In the genomic region with DNA sequence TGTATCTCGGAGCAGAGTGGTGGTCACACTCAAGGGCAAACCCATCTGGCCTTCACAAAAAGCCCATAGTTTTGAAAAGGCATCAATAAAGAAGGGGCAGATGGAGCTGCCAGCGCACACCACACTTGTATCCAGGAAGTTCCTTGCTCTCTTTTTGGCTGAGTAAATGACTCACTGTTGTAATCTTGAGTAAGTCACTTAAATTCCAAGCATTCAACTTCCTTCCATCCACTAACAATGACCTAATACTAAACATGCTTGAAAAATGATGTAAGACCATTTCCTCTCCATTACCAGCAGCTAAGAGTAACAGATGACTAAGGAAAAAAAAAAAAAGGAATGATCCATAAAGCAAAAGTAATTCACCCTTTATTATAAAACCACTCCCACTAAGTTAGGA, we compare ENCODE assay signal across 1 cellular context.
TF ChIP-seq lines count a peak whose summit lies in the region.

No MANE protein-coding gene starts in this region.

TF ChIP-seq in HCT116, 20 proteins besides CTCF, POLR2A, EP300 and RAD21 (continued from another document):
- no peak for TF ChIP-seq ZNF274 (IDR thresholded peaks at IDR 0.05; ENCODE audit: low read depth, low read length)
- TF ChIP-seq FOSL1 (IDR thresholded peaks at IDR 0.05; ENCODE audit: low read depth) = peak; percentile 89
